9 cellular contexts compared by ENCODE assay signal in genomic region chr12:14403711-14404164, GRCh38. TPM values are rescaled to one million over a fixed set of nuclear protein-coding genes. Genes with fewer than 3 reads are reported as not detected.
DNase-seq lines count a peak whose midpoint lies in the region; ATAC-seq and TF ChIP-seq lines count a peak whose summit lies in the region.
"Had no signal": no experiment of that assay in that cellular context is flagged by ENCODE, and none has a peak within 500 bp of the region (broad histone marks: within the 10 kb centered on the region; RNA-seq: fewer than 3 reads in every experiment).

No MANE protein-coding gene starts in this region.

- H3K4me3 Mint-ChIP-seq in T-cell: peak overlapping the region; percentile 59 to 63 (median 59)

- H3K4me1 Mint-ChIP-seq in T-cell: peaks cover 67 to 84% (median 81%) of the 10 kb centered on the region in 3 donors

- ATAC-seq in GM21390 (IDR thresholded peaks at IDR 0.05; ENCODE audit: unreplicated experiment) (peak; percentile 57), T-cell (replicated peaks in 1 of 4) (peak; percentile 44 to 80 (median 56)), HG02884 (IDR thresholded peaks at IDR 0.05; ENCODE audit: unreplicated experiment) (no peak)

- no peaks in the 10 kb centered on the region for H4K20me1 ChIP-seq in fibroblast of lung (ENCODE audit: control insufficient read depth, extremely low read depth, insufficient read depth, low read length)

- H3K4me2 ChIP-seq in fibroblast of lung (ENCODE audit: extremely low read depth, insufficient read depth, low read length): no peak overlapping the region

- CTCF ChIA-PET in T-cell (lab: Charles Lee): interaction anchor here in 1 of 2 donors (0.5 to 1.9 kb wide), 6 partner anchors 9 to 146 kb away, joined by 3 to 5 read pairs (median 4); partner anchors contain the start of gene ATF7IP

- H3K36me3 Mint-ChIP-seq in T-cell: peaks cover 27% of the 10 kb centered on the region

- TF ChIP-seq CTCF in fibroblast of lung (conservative IDR thresholded peaks at IDR 0.05 in 1 of 2, IDR thresholded peaks at IDR 0.05 in 1 of 2; ENCODE audit: low read depth in 1 of 2, low read length in 2 of 2): no peak

- peaks cover 74% of the 10 kb centered on the region for H3K79me2 ChIP-seq in fibroblast of lung (ENCODE audit: control insufficient read depth, insufficient read depth, low read length)

- H3K9me3 Mint-ChIP-seq in T-cell: peaks cover 0 to 3% (median 0%) of the 10 kb centered on the region in 3 donors

- H3K4me1 ChIP-seq in fibroblast of lung (ENCODE audit: control insufficient read depth, extremely low read depth, insufficient read depth, low read length) (peaks cover 6% of the 10 kb centered on the region), neuron (ENCODE audit: insufficient read depth, low read length) (peaks cover 22% of the 10 kb centered on the region)

- H3K27me3 Mint-ChIP-seq in T-cell: no peaks in the 10 kb centered on the region

- no peak overlapping the region for H3K9ac ChIP-seq in fibroblast of lung (ENCODE audit: insufficient read depth, low read length)

- H3K27me3 ChIP-seq in fibroblast of lung (ENCODE audit: control insufficient read depth, insufficient read depth, low read length) (no peaks in the 10 kb centered on the region), neuron (ENCODE audit: insufficient read depth, low read length) (no peaks in the 10 kb centered on the region)

- no peak overlapping the region for H3K27ac ChIP-seq in fibroblast of lung (ENCODE audit: insufficient read depth, low read length)

- H3K9me3 ChIP-seq in fibroblast of lung (ENCODE audit: control insufficient read depth, insufficient read depth, low read depth, low read length): no peaks in the 10 kb centered on the region
- peaks cover 12% of the 10 kb centered on the region for H3K9me3 ChIP-seq in neuron (ENCODE audit: low read length)

- no peak overlapping the region for H2AFZ ChIP-seq in fibroblast of lung (ENCODE audit: low read length)
- H2AFZ ChIP-seq in neuron (ENCODE audit: low read depth, low read length): no peak overlapping the region

- H3K36me3 ChIP-seq in fibroblast of lung (ENCODE audit: control insufficient read depth, insufficient read depth, low read length) (no peaks in the 10 kb centered on the region), neuron (ENCODE audit: insufficient read depth, low read length) (peaks cover 2% of the 10 kb centered on the region)

- POLR2A ChIA-PET in T-cell (lab: Charles Lee): interaction anchor here in 1 of 2 donors (0.5 to 1.4 kb wide), 2 partner anchors 14 to 63 kb away, joined by 3 read pairs; no protein-coding TSS in a partner anchor

- H3K4me3 ChIP-seq in fibroblast of lung (replicated peaks in 1 of 4; ENCODE audit: control extremely low read depth in 1 of 4, insufficient read depth in 1 of 4, low read depth in 3 of 4, low read length in 4 of 4): peak overlapping the region in 1 of 4 experiments; percentile 17
- H3K4me3 ChIP-seq in neuron (ENCODE audit: low read length): peak overlapping the region; percentile 20
- H3K4me3 ChIP-seq: skin epidermis had no signal

- H3K27ac Mint-ChIP-seq in T-cell: peak overlapping the region; percentile 82 to 90

- DNase-seq in COR-L47 (lab: John Stamatoyannopoulos, UW) (peak; percentile 69), NCI-H1092 (lab: John Stamatoyannopoulos, UW) (peak; percentile 79), T-cell (peak in 5 of 34 experiments; percentile 16 to 28 (median 25)), fibroblast of lung (ENCODE audit: low read depth in 2 of 2) (peak; percentile 88 to 92), GOT3 (lab: John Stamatoyannopoulos, UW) (no peak)

RNA-seq across cellular contexts. Expression of gene ATF7IP, which starts 38.3 kb away (rescaled TPM):
- total RNA-seq in T-cell (100 to 1,000 TPM; 112 to 165 (median 147) TPM), fibroblast of lung (14.1 and 18.0 TPM in 2 replicates)
- 13.1 and 13.2 TPM in 2 replicates for polyA plus RNA-seq in fibroblast of lung
- polyA plus RNA-seq in fibroblast of lung (2012): 10.2 and 11.4 TPM in 2 replicates
- 64.6 and 65.9 TPM in 2 replicates for polyA minus RNA-seq in fibroblast of lung (ENCODE audit: low replicate concordance)
